8 cellular contexts compared by ENCODE assay signal in the genomic region with DNA sequence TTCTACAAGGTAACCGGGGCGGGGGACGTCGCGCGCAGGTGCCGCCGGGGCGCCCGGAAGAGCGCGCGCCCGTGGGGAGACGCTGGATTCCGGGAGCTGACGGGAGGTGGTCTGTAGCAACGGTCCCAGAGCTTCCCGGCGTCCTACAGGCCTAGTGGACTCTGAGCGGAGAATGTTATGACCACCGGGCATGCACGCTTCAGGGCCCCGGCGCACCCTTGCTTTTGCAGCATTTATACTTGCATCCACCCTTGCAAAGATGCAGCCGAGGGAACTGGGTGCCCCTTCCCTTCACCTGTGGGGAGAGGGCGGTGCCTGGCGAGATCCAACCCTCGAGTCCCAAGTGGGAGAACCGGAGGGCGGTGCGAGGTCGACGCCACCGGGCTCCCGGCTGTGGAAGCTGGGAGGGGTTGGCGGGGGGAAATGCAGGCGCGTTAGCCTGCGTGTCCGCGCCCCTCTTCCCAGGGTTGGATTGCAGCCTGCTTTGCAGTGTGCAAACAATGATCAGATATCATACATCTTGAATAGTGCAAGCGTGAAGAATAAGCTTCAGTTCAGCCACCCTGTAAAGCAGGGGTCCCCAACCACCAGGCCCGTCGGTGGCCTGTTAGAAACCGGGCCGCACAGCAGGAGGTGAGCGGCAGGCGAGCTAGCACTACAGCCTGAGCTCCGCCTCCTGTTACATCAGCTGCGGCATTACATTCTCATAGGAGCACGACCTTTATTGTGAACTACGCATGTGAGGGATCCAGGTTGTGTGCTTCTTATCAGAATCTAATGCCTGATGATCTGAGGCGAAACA. TPM values are rescaled to one million over a fixed set of nuclear protein-coding genes. Genes with fewer than 3 reads are reported as not detected.
A peak's percentile ranks its signal among the peaks of the same experiment; 100 is the strongest.
DNase-seq lines count a peak whose midpoint lies in the region; ATAC-seq and TF ChIP-seq lines count a peak whose summit lies in the region.

No MANE protein-coding gene starts in this region.

- intact Hi-C loops in CD8-positive, alpha-beta T cell (cut with DNase I, micrococcal nuclease) = loop anchor here (1.0 to 10.0 kb wide), 11 partner anchors 12 to 607 kb away; a partner anchor contains a TSS

- in situ Hi-C loops in KBM-7 (cut with MboI; ENCODE audit: low pct_unique_long_range_greater_than_20kb, low sequenced_read_pairs) = no loop called here

- peaks cover 67% of the 10 kb centered on the region for H3K4me1 Mint-ChIP-seq in CD8-positive, alpha-beta T cell (ENCODE audit: low read depth)

- H3K9me3 Mint-ChIP-seq in CD8-positive, alpha-beta T cell = peaks cover 2% of the 10 kb centered on the region

- no peaks in the 10 kb centered on the region for H3K27me3 ChIP-seq in CD8-positive, alpha-beta T cell (ENCODE audit: insufficient read depth, low read length)
- H3K27me3 ChIP-seq in foreskin keratinocyte = no peaks in the 10 kb centered on the region

- peak; percentile 25 for TF ChIP-seq CTCF in CD8-positive, alpha-beta T cell (IDR thresholded peaks at IDR 0.05)
- no peak for TF ChIP-seq CTCF in foreskin keratinocyte (conservative IDR thresholded peaks at IDR 0.05)

- POLR2A ChIA-PET in CD8-positive, alpha-beta T cell (lab: Charles Lee) = interaction anchor here (0.5 to 4.3 kb wide), 20 partner anchors 9 to 393 kb away, joined by 3 to 73 read pairs (median 4); a partner anchor contains a TSS

- peak; percentile 44 for ATAC-seq in CD8-positive, alpha-beta T cell
- ATAC-seq in GM21528 (IDR thresholded peaks at IDR 0.05; ENCODE audit: low FRiP score, unreplicated experiment) (peak; percentile 30), foreskin keratinocyte (peak; percentile 52)

- peaks cover 58% of the 10 kb centered on the region for H3K36me3 Mint-ChIP-seq in CD8-positive, alpha-beta T cell

- no peaks in the 10 kb centered on the region for H3K9me3 ChIP-seq in CD8-positive, alpha-beta T cell (ENCODE audit: low read length)

- H3K4me3 ChIP-seq in CD8-positive, alpha-beta T cell (ENCODE audit: low read depth, low read length) = peak overlapping the region; percentile 94

- H3K4me1 ChIP-seq in CD8-positive, alpha-beta T cell (ENCODE audit: insufficient read depth, low read length) = peaks cover 43% of the 10 kb centered on the region
- H3K4me1 ChIP-seq in foreskin keratinocyte = peaks cover 11% of the 10 kb centered on the region

- H3K27ac Mint-ChIP-seq in CD8-positive, alpha-beta T cell = peak overlapping the region; percentile 99

- no peaks in the 10 kb centered on the region for H3K27me3 Mint-ChIP-seq in CD8-positive, alpha-beta T cell (ENCODE audit: low read depth)

- peak in 6 of 7 experiments; percentile 50 to 80 (median 66) for DNase-seq in CD8-positive, alpha-beta T cell
- DNase-seq in KBM-7 = peak; percentile 76
- peak; percentile 57 for DNase-seq in RPMI7951 (ENCODE audit: low read depth)
- DNase-seq in activated effector memory CD4-positive, alpha-beta T cell treated with anti-CD3 and anti-CD28 coated beads, Interleukin-2, amount 50 U/mL, for 16 hours = peak; percentile 90
- DNase-seq in foreskin keratinocyte = peak; percentile 56 to 77
- DNase-seq in non-pigmented ciliary epithelial cell (ENCODE audit: low read depth) = peak; percentile 41
- DNase-seq in superior temporal gyrus (ENCODE audit: extremely low spot score) = peak; percentile 46

- H3K36me3 ChIP-seq in CD8-positive, alpha-beta T cell (ENCODE audit: insufficient read depth, low read length) = peaks cover 10% of the 10 kb centered on the region

- peak overlapping the region; percentile 88 for H3K4me3 Mint-ChIP-seq in CD8-positive, alpha-beta T cell

- peak overlapping the region; percentile 77 for H3K27ac ChIP-seq in CD8-positive, alpha-beta T cell (ENCODE audit: low read depth, low read length)
- H3K27ac ChIP-seq in foreskin keratinocyte = no peak overlapping the region

- CTCF ChIA-PET in CD8-positive, alpha-beta T cell (lab: Charles Lee) = interaction anchor here (0.8 to 5.5 kb wide), 20 partner anchors 8 to 73 kb away, joined by 3 to 41 read pairs (median 6); no protein-coding TSS in a partner anchor

RNA-seq across cellular contexts. Expression of a gene that starts 0.6 kb away (rescaled TPM):
- total RNA-seq in CD8-positive, alpha-beta T cell = 100 to 1,000 TPM; 102 to 111 TPM
- 48.1 and 78.0 TPM in 2 replicates for total RNA-seq in RPMI7951 (2014; rRNA removed; shearing (Covaris generic))
- 107 and 115 TPM in 2 replicates for total RNA-seq in foreskin keratinocyte
- polyA plus RNA-seq in foreskin keratinocyte = 177 and 179 TPM in 2 replicates

RNA-seq across cellular contexts. Expression of a gene that starts 0.8 kb away (rescaled TPM):
- total RNA-seq in CD8-positive, alpha-beta T cell = 10 to 100 TPM in 1 of 2 experiments, 1 to 10 TPM in 1; 9.4 to 11.2 TPM
- 11.0 and 12.4 TPM in 2 replicates for total RNA-seq in RPMI7951 (2014; rRNA removed; shearing (Covaris generic))
- total RNA-seq in foreskin keratinocyte = 4.1 and 5.5 TPM in 2 replicates
- polyA plus RNA-seq in foreskin keratinocyte = 3.5 and 4.2 TPM in 2 replicates
